In genomic region chr17:78716814-78717393, GRCh38 we compare ENCODE assay signal across 8 cellular contexts.
DNase-seq lines count a peak whose midpoint lies in the region; ATAC-seq, FAIRE-seq and TF ChIP-seq lines count a peak whose summit lies in the region.

No MANE protein-coding gene starts in this region.

- H3K4me1 ChIP-seq in pancreas, result peaks cover 5 to 33% (median 17%) of the 10 kb centered on the region in 3 donors

- H3K27me3 ChIP-seq in pancreas, result no peaks in the 10 kb centered on the region

- 2 to 5% methylated on average over 19 of the region's 19 CpGs for WGBS in pancreas, 2 donors

- no peak for FAIRE-seq in pancreas (lab: Jason Lieb, UNC)

- H3K4me3 ChIP-seq in GM12875 (ENCODE audit: low read depth, low read length) (peak overlapping the region; percentile 49), pancreas (peak overlapping the region in 3 of 4 donors; percentile 20 to 48 (median 35))

- intact Hi-C loops in pancreas (cut with DNase I), result no loop called here

- TF ChIP-seq CTCF in GM12875 (IDR thresholded peaks at IDR 0.05; ENCODE audit: borderline replicate concordance, insufficient read depth, low read depth, low read length) (no peak), pancreas (IDR thresholded peaks at IDR 0.05) (no peak)

- no peaks in the 10 kb centered on the region for H3K36me3 ChIP-seq in pancreas

- peak; percentile 87 for DNase-seq in NCI-H2107 treated with DMSO at 0.1 percent for 48 hours (lab: John Stamatoyannopoulos, UW; ENCODE audit: unreplicated experiment)
- DNase-seq in activated naive CD4-positive, alpha-beta T cell treated with Interleukin-2 at 50 U/mL for 16 hours, result peak; percentile 35
- peak; percentile 58 for DNase-seq in glomerular visceral epithelial cell (ENCODE audit: extremely low spot score)
- DNase-seq in pancreas, result peak; percentile 77 to 93 (median 88)
- DNase-seq in kidney glomerular epithelial cell (lab: John Stamatoyannopoulos, UW), result no peak

- ATAC-seq in pancreas (peak; percentile 89 to 94 (median 92)), HG03378 (IDR thresholded peaks at IDR 0.05; ENCODE audit: unreplicated experiment) (no peak), HG03439 (IDR thresholded peaks at IDR 0.05; ENCODE audit: unreplicated experiment) (no peak)

- H3K9me3 ChIP-seq in pancreas, result no peaks in the 10 kb centered on the region

- peak overlapping the region in 3 of 4 donors; percentile 64 to 74 (median 72) for H3K27ac ChIP-seq in pancreas

Comparison
In these comparisons a context has a peak if more than half of its experiments do, and no peak if none do; other contexts are left out.
1. ATAC-seq: peak in pancreas (4 of 4); none in HG03378 (single experiment) and HG03439 (single experiment).